1 cellular context compared by ENCODE assay signal in the genomic region with DNA sequence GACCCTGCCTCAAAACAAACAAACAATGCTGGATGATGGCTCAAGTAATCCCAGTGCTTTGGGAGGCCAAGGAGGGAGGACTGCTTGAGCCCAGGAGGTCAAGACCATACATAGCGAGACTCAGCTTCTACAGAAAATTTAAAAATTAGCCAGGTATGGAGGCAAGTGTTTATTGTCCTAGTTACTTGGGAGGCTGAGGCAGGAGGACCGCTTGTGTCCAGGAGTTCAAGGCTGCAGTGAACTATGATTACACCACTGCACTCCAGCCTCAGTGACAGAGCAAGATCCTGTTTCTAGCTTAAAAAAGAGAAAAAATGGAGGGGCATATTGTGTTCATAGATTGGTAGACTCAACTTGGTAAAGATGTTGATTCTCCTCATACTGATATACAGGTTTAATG.
TF ChIP-seq lines count a peak whose summit lies in the region.

No MANE protein-coding gene starts in this region.

TF ChIP-seq in HepG2, 621 proteins besides CTCF, POLR2A, EP300 and RAD21:
- TF ChIP-seq ZMYM3 (CRISPR knock-in tag; IDR thresholded peaks at IDR 0.05) (peak; percentile 28; the same call in 1 of the 2 replicates), NKX3-1 (CRISPR knock-in tag; IDR thresholded peaks at IDR 0.05) (no peak), ZNF317 (CRISPR knock-in tag; IDR thresholded peaks at IDR 0.05) (no peak), ZNF770 (CRISPR knock-in tag; IDR thresholded peaks at IDR 0.05) (peak; percentile 91), RXRA (CRISPR knock-in tag; IDR thresholded peaks at IDR 0.05) (no peak), POGZ (CRISPR knock-in tag; IDR thresholded peaks at IDR 0.05) (0 out of 2 replicates have a peak, but pooled peaks have one; percentile 39), ZNF776 (CRISPR knock-in tag; IDR thresholded peaks at IDR 0.05) (no peak), KDM1A (CRISPR knock-in tag; IDR thresholded peaks at IDR 0.05) (no peak), NFIC (IDR thresholded peaks at IDR 0.05; ENCODE audit: low read length) (no peak), BORCS8-MEF2B (CRISPR knock-in tag; IDR thresholded peaks at IDR 0.05) (no peak), XBP1 (CRISPR knock-in tag; IDR thresholded peaks at IDR 0.05) (no peak), KLF16 (CRISPR knock-in tag; IDR thresholded peaks at IDR 0.05) (no peak), ZNF563 (CRISPR knock-in tag; IDR thresholded peaks at IDR 0.05) (no peak)
- TF ChIP-seq, protein P1, sequence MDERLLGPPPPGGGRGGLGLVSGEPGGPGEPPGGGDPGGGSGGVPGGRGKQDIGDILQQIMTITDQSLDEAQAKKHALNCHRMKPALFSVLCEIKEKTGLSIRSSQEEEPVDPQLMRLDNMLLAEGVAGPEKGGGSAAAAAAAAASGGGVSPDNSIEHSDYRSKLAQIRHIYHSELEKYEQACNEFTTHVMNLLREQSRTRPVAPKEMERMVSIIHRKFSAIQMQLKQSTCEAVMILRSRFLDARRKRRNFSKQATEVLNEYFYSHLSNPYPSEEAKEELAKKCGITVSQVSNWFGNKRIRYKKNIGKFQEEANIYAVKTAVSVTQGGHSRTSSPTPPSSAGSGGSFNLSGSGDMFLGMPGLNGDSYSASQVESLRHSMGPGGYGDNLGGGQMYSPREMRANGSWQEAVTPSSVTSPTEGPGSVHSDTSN (CRISPR knock-in tag; IDR thresholded peaks at IDR 0.05) = no peak
